In genomic region chr22:22710719-22711531, GRCh38 we compare ENCODE assay signal across 8 cellular contexts.
DNase-seq lines count a peak whose midpoint lies in the region; ATAC-seq and TF ChIP-seq lines count a peak whose summit lies in the region.

No MANE protein-coding gene starts in this region.

- peaks cover 13% of the 10 kb centered on the region for H3K4me1 Mint-ChIP-seq in stimulated activated effector memory CD8-positive, alpha-beta T cell treated with anti-CD3 and anti-CD28 coated beads, Interleukin-12 subunit alpha, Interleukin-12 subunit beta, amount 100 ng/mL, for 72 hours

- H3K27ac ChIP-seq in dorsolateral prefrontal cortex, result no peak overlapping the region

- DNase-seq in G401 (ENCODE audit: low spot score) (peak; percentile 55), LoVo (ENCODE audit: low spot score) (peak; percentile 44), dorsolateral prefrontal cortex (peak in 6 of 10 donors; percentile 11 to 66 (median 48)), mucosa of gallbladder (ENCODE audit: low spot score) (peak; percentile 87)
- peak; percentile 81 for DNase-seq in activated CD4-positive, alpha-beta T cell treated with anti-CD3 and anti-CD28 coated beads, Interleukin-2, amount 50 U/mL, for 48 hours
- DNase-seq in stimulated activated effector memory CD8-positive, alpha-beta T cell treated with anti-CD3 and anti-CD28 coated beads, Interleukin-12 subunit alpha, Interleukin-12 subunit beta, amount 100 ng/mL, for 72 hours (ENCODE audit: low spot score in 2 of 2), result peak; percentile 72 to 86

- no peaks in the 10 kb centered on the region for H3K36me3 Mint-ChIP-seq in stimulated activated effector memory CD8-positive, alpha-beta T cell treated with anti-CD3 and anti-CD28 coated beads, Interleukin-12 subunit alpha, Interleukin-12 subunit beta, amount 100 ng/mL, for 72 hours

- H3K27me3 ChIP-seq in dorsolateral prefrontal cortex, result peaks cover 0 to 24% (median 0%) of the 10 kb centered on the region in 45 donors

- H3K9me3 Mint-ChIP-seq in stimulated activated effector memory CD8-positive, alpha-beta T cell treated with anti-CD3 and anti-CD28 coated beads, Interleukin-12 subunit alpha, Interleukin-12 subunit beta, amount 100 ng/mL, for 72 hours, result no peaks in the 10 kb centered on the region

- in situ Hi-C loops in G401 (cut with HindIII; ENCODE audit: low sequenced_read_pairs), result no loop called here

- peak; percentile 69 to 96 (median 89) for TF ChIP-seq CTCF in dorsolateral prefrontal cortex (IDR thresholded peaks at IDR 0.05 in 54 of 56, conservative IDR thresholded peaks at IDR 0.05 in 2 of 56; ENCODE audit: low read depth in 1 of 56, partially characterized antibody in 56 of 56)

- H3K4me3 Mint-ChIP-seq in stimulated activated effector memory CD8-positive, alpha-beta T cell treated with anti-CD3 and anti-CD28 coated beads, Interleukin-12 subunit alpha, Interleukin-12 subunit beta, amount 100 ng/mL, for 72 hours, result no peak overlapping the region

- H3K4me3 ChIP-seq in dorsolateral prefrontal cortex, result no peak overlapping the region

- peak overlapping the region; percentile 52 for H3K27ac Mint-ChIP-seq in stimulated activated effector memory CD8-positive, alpha-beta T cell treated with anti-CD3 and anti-CD28 coated beads, Interleukin-12 subunit alpha, Interleukin-12 subunit beta, amount 100 ng/mL, for 72 hours

- intact Hi-C loops in dorsolateral prefrontal cortex (cut with DNase I), result no loop called here

- ATAC-seq in stimulated activated effector memory CD8-positive, alpha-beta T cell treated with anti-CD3 and anti-CD28 coated beads, Interleukin-12 subunit alpha, Interleukin-12 subunit beta, amount 100 ng/mL, for 72 hours, result peak; percentile 75
- ATAC-seq in GM21723 (IDR thresholded peaks at IDR 0.05; ENCODE audit: unreplicated experiment) (no peak), HG03442 (IDR thresholded peaks at IDR 0.05; ENCODE audit: unreplicated experiment) (no peak)
